17 cellular contexts compared by ENCODE assay signal in the genomic region with DNA sequence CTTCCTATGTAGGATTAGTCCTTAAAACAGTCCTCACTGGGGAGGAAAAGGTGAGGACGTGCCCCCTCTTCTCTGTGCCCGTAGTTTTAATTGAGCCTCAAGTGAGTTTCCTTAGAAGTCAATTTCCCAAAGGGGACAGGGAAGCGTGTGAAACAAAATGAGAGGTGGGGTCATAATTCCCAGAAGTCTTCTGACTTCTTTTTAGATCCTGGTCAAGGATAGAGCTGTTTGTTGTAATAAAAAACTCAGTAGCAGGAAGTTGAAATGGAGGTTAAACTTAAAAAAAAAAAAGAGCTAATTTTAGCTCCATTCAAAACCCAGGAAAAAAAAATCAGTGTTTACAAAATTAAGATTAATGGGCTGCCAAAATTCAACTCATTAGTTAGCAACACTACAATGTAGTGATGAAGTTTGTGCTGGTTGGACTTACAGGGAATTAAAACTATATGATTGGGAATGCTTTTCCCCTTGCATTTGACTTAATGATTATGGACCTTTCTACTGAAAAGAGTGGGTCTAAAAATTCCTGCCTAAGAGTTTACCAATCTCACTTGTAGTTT.
DNase-seq lines count a peak whose midpoint lies in the region; FAIRE-seq and TF ChIP-seq lines count a peak whose summit lies in the region.
"Had no signal": no experiment of that assay in that cellular context is flagged by ENCODE, and none has a peak within 500 bp of the region (broad histone marks: within the 10 kb centered on the region; RNA-seq: fewer than 3 reads in every experiment).

No MANE protein-coding gene starts in this region.

- no peak overlapping the region for H3K9ac ChIP-seq in skeletal muscle tissue (ENCODE audit: low read depth in 1 of 3, low read length in 3 of 3)

- peak; percentile 42 for FAIRE-seq in GM19239 (lab: Jason Lieb, UNC)
- FAIRE-seq: G401.6, GM12891 had no signal

- H3K27ac ChIP-seq in left ventricle myocardium inferior (replicated peaks), result peak overlapping the region; percentile 66
- no peak overlapping the region for H3K27ac ChIP-seq in right atrium auricular region
- H3K27ac ChIP-seq in skeletal muscle tissue (ENCODE audit: low read depth, low read length), result peak overlapping the region; percentile 21
- H3K27ac ChIP-seq: C4-2B had no signal

- H3K4me3 ChIP-seq in left ventricle myocardium inferior (no peak overlapping the region), right atrium auricular region (no peak overlapping the region), skeletal muscle tissue (ENCODE audit: low read length in 3 of 3) (no peak overlapping the region)
- H3K4me3 ChIP-seq: GM23338 had no signal

- H3K4me1 ChIP-seq in left ventricle myocardium inferior (peaks cover 20% of the 10 kb centered on the region), right atrium auricular region (no peaks in the 10 kb centered on the region), skeletal muscle tissue (ENCODE audit: control insufficient read depth in 3 of 3, insufficient read depth in 3 of 3, low read length in 3 of 3) (peaks cover 0 to 6% (median 3%) of the 10 kb centered on the region in 3 donors)

- H3K9me3 ChIP-seq in left ventricle myocardium inferior (replicated peaks), result no peaks in the 10 kb centered on the region
- no peaks in the 10 kb centered on the region for H3K9me3 ChIP-seq in right atrium auricular region
- H3K9me3 ChIP-seq in skeletal muscle tissue (ENCODE audit: control insufficient read depth in 3 of 3, low read length in 3 of 3), result no peaks in the 10 kb centered on the region

- H3K27me3 ChIP-seq in left ventricle myocardium inferior (ENCODE audit: low read depth), result no peaks in the 10 kb centered on the region
- no peaks in the 10 kb centered on the region for H3K27me3 ChIP-seq in right atrium auricular region
- no peaks in the 10 kb centered on the region for H3K27me3 ChIP-seq in skeletal muscle tissue (ENCODE audit: control insufficient read depth in 3 of 3, insufficient read depth in 3 of 3, low read length in 3 of 3)

- intact Hi-C loops in left ventricle myocardium inferior (cut with micrococcal nuclease), result no loop called here

- no peaks in the 10 kb centered on the region for H3K36me3 ChIP-seq in left ventricle myocardium inferior
- no peaks in the 10 kb centered on the region for H3K36me3 ChIP-seq in right atrium auricular region
- no peaks in the 10 kb centered on the region for H3K36me3 ChIP-seq in skeletal muscle tissue (ENCODE audit: control insufficient read depth in 3 of 3, insufficient read depth in 3 of 3, low read length in 3 of 3)

- no peak for TF ChIP-seq CTCF in left ventricle myocardium inferior (IDR thresholded peaks at IDR 0.05; ENCODE audit: borderline replicate concordance)
- TF ChIP-seq CTCF in right atrium auricular region (IDR thresholded peaks at IDR 0.05), result no peak

- DNase-seq in left ventricle myocardium inferior (no peak), right atrium auricular region (ENCODE audit: low spot score) (no peak), GM19239 (ENCODE audit: insufficient read length, low spot score) (no peak), left kidney (ENCODE audit: low read depth, low spot score) (peak; percentile 8), NCI-H2171 (lab: John Stamatoyannopoulos, UW) (no peak), NCI-H510A treated with DMSO at 0.1 percent for 48 hours (lab: John Stamatoyannopoulos, UW) (no peak)
- DNase-seq: 8988T; AML-193; CD4-positive, alpha-beta memory T cell; DMS79 treated with DMSO at 0.1 percent for 48 hours; EL; H7 had no signal

Comparison
In these comparisons a context has a peak if more than half of its experiments do, and no peak if none do; other contexts are left out.
1. H3K27ac ChIP-seq: peak in left ventricle myocardium inferior (single experiment) and skeletal muscle tissue (single experiment); none in right atrium auricular region (0 of 2).